Comparison of ENCODE assay signal across 9 cellular contexts in genomic region chr2:174778479-174778962, GRCh38. TPM values are rescaled to one million over a fixed set of nuclear protein-coding genes. Genes with fewer than 3 reads are reported as not detected.
DNase-seq lines count a peak whose midpoint lies in the region; ATAC-seq and TF ChIP-seq lines count a peak whose summit lies in the region.
"Had no signal": no experiment of that assay in that cellular context is flagged by ENCODE, and none has a peak within 500 bp of the region (broad histone marks: within the 10 kb centered on the region; RNA-seq: fewer than 3 reads in every experiment).

No MANE protein-coding gene starts in this region.

- DNase-seq in Daoy (ENCODE audit: low read depth) (peak; percentile 89), cardiac fibroblast (ENCODE audit: low read depth in 2 of 2) (peak; percentile 94 to 98), naive B cell (no peak), NCI-H2081 (lab: John Stamatoyannopoulos, UW) (no peak), cerebellar nuclear complex (lab: John Stamatoyannopoulos, UW) (no peak)
- DNase-seq in activated CD4-positive, alpha-beta T cell treated with anti-CD3 and anti-CD28 coated beads for 24 hours (ENCODE audit: low read depth in 2 of 2): peak; percentile 34 to 40

- ATAC-seq in HG03378 (IDR thresholded peaks at IDR 0.05; ENCODE audit: unreplicated experiment) (peak; percentile 75), naive B cell (ENCODE audit: low read depth in 2 of 2) (peak; percentile 13 to 43)
- ATAC-seq: HCT116 had no signal

- no peak overlapping the region for H3K4me3 ChIP-seq in cardiac fibroblast (replicated peaks in 1 of 2; ENCODE audit: low read depth in 2 of 2, low read length in 2 of 2)

- no peaks in the 10 kb centered on the region for H3K9me3 Mint-ChIP-seq in naive B cell
- no peaks in the 10 kb centered on the region for H3K9me3 Mint-ChIP-seq in stimulated activated naive CD8-positive, alpha-beta T cell treated with anti-CD3 and anti-CD28 coated beads, Interleukin-15, Interleukin-2, amounts not matched to agents 100 ng/mL and 50 ng/mL, for 24 hours

- H3K27ac Mint-ChIP-seq in naive B cell: peak overlapping the region in 1 of 6 donors; percentile 58
- H3K27ac Mint-ChIP-seq in stimulated activated naive CD8-positive, alpha-beta T cell treated with anti-CD3 and anti-CD28 coated beads, Interleukin-15, Interleukin-2, amounts not matched to agents 100 ng/mL and 50 ng/mL, for 24 hours: peak overlapping the region; percentile 94

- no peak overlapping the region for H3K4me3 Mint-ChIP-seq in naive B cell
- peak overlapping the region; percentile 67 for H3K4me3 Mint-ChIP-seq in stimulated activated naive CD8-positive, alpha-beta T cell treated with anti-CD3 and anti-CD28 coated beads, Interleukin-15, Interleukin-2, amounts not matched to agents 100 ng/mL and 50 ng/mL, for 24 hours

- no peaks in the 10 kb centered on the region for H3K36me3 Mint-ChIP-seq in naive B cell
- no peaks in the 10 kb centered on the region for H3K36me3 Mint-ChIP-seq in stimulated activated naive CD8-positive, alpha-beta T cell treated with anti-CD3 and anti-CD28 coated beads, Interleukin-15, Interleukin-2, amounts not matched to agents 100 ng/mL and 50 ng/mL, for 24 hours (ENCODE audit: low read depth)

- peaks cover 0 to 8% (median 3%) of the 10 kb centered on the region in 3 donors for H3K4me1 Mint-ChIP-seq in naive B cell
- peaks cover 62% of the 10 kb centered on the region for H3K4me1 Mint-ChIP-seq in stimulated activated naive CD8-positive, alpha-beta T cell treated with anti-CD3 and anti-CD28 coated beads, Interleukin-15, Interleukin-2, amounts not matched to agents 100 ng/mL and 50 ng/mL, for 24 hours (ENCODE audit: low read depth)

- TF ChIP-seq CTCF in cardiac fibroblast (IDR thresholded peaks at IDR 0.05; ENCODE audit: low read depth, low read length): no peak

- H3K27me3 Mint-ChIP-seq in naive B cell: peaks cover 8 to 39% (median 36%) of the 10 kb centered on the region in 3 donors
- no peaks in the 10 kb centered on the region for H3K27me3 Mint-ChIP-seq in stimulated activated naive CD8-positive, alpha-beta T cell treated with anti-CD3 and anti-CD28 coated beads, Interleukin-15, Interleukin-2, amounts not matched to agents 100 ng/mL and 50 ng/mL, for 24 hours

RNA-seq across cellular contexts. Expression of gene CHRNA1, which starts 14.2 kb away (rescaled TPM):
- not detected in 2 replicates for total RNA-seq in Daoy (2014; rRNA removed; shearing (Covaris generic))
- under 1 TPM in 2 of 6 donors, not detected in 4; 0.22 to 0.45 TPM for polyA plus RNA-seq in naive B cell (ENCODE audit: low read depth in 6 of 6)

Comparison
In these comparisons a context has a peak if more than half of its experiments do, and no peak if none do; other contexts are left out.
1. DNase-seq: peak in Daoy (single experiment), activated CD4-positive, alpha-beta T cell treated with anti-CD3 and anti-CD28 coated beads for 24 hours (2 of 2) and cardiac fibroblast (2 of 2); none in naive B cell (single experiment), NCI-H2081 (0 of 2) and cerebellar nuclear complex (0 of 2).